ENCODE assay signal across 8 cellular contexts in genomic region chr4:77308843-77309242, GRCh38.
DNase-seq lines count a peak whose midpoint lies in the region; ATAC-seq and TF ChIP-seq lines count a peak whose summit lies in the region.

No MANE protein-coding gene starts in this region.

- H3K9me3 Mint-ChIP-seq in activated naive CD4-positive, alpha-beta T cell treated with anti-CD3 and anti-CD28 coated beads, Interleukin-2, amount 50 U/mL, for 72 hours = no peaks in the 10 kb centered on the region
- no peaks in the 10 kb centered on the region for H3K9me3 Mint-ChIP-seq in activated naive CD4-positive, alpha-beta T cell treated with anti-CD3 and anti-CD28 coated beads, Interleukin-2, amount 10 ng/mL, durations not matched to agents 7 days and 5 days
- peaks cover 2% of the 10 kb centered on the region for H3K9me3 Mint-ChIP-seq in activated B cell treated with CpG ODN at 0.5 μM for 24 hours
- no peaks in the 10 kb centered on the region for H3K9me3 Mint-ChIP-seq in activated CD4-positive, alpha-beta memory T cell treated with anti-CD3 and anti-CD28 coated beads, Interleukin-2, amount 10 ng/mL, durations not matched to agents 7 days and 5 days

- intact Hi-C loops in activated B cell treated with CpG ODN at 0.5 μM for 24 hours (cut with micrococcal nuclease) = loop anchor here (2.0 to 5.0 kb wide), 4 partner anchors 68 to 1130 kb away; no protein-coding TSS in a partner anchor

- peak; percentile 46 to 50 for ATAC-seq in activated naive CD4-positive, alpha-beta T cell treated with anti-CD3 and anti-CD28 coated beads, Interleukin-2, amount 50 U/mL, for 72 hours
- ATAC-seq in activated B cell treated with CpG ODN at 0.5 μM for 24 hours (ENCODE audit: low read depth) (peak; percentile 40), GM21717 (IDR thresholded peaks at IDR 0.05; ENCODE audit: unreplicated experiment) (no peak)

- no peak overlapping the region for H3K4me3 Mint-ChIP-seq in activated naive CD4-positive, alpha-beta T cell treated with anti-CD3 and anti-CD28 coated beads, Interleukin-2, amount 10 ng/mL, durations not matched to agents 7 days and 5 days
- no peak overlapping the region for H3K4me3 Mint-ChIP-seq in activated B cell treated with CpG ODN at 0.5 μM for 24 hours
- H3K4me3 Mint-ChIP-seq in activated CD4-positive, alpha-beta memory T cell treated with anti-CD3 and anti-CD28 coated beads, Interleukin-2, amount 10 ng/mL, durations not matched to agents 7 days and 5 days = no peak overlapping the region

- TF ChIP-seq CTCF in activated B cell treated with CpG ODN at 0.5 μM for 24 hours (IDR thresholded peaks at IDR 0.05) = no peak

- H3K27ac Mint-ChIP-seq in activated naive CD4-positive, alpha-beta T cell treated with anti-CD3 and anti-CD28 coated beads, Interleukin-2, amount 50 U/mL, for 72 hours = no peak overlapping the region
- no peak overlapping the region for H3K27ac Mint-ChIP-seq in activated naive CD4-positive, alpha-beta T cell treated with anti-CD3 and anti-CD28 coated beads, Interleukin-2, amount 10 ng/mL, durations not matched to agents 7 days and 5 days
- H3K27ac Mint-ChIP-seq in activated B cell treated with CpG ODN at 0.5 μM for 24 hours = no peak overlapping the region
- no peak overlapping the region for H3K27ac Mint-ChIP-seq in activated CD4-positive, alpha-beta memory T cell treated with anti-CD3 and anti-CD28 coated beads, Interleukin-2, amount 10 ng/mL, durations not matched to agents 7 days and 5 days

- CTCF ChIA-PET in activated naive CD4-positive, alpha-beta T cell treated with anti-CD3 and anti-CD28 coated beads, Interleukin-2, amount 10 ng/mL, durations not matched to agents 7 days and 5 days (lab: Charles Lee) = interaction anchor here (1.0 to 2.6 kb wide), 4 partner anchors 17 to 264 kb away, joined by 3 to 9 read pairs (median 4); no protein-coding TSS in a partner anchor
- CTCF ChIA-PET in activated B cell treated with CpG ODN at 0.5 μM for 24 hours (lab: Charles Lee) = interaction anchor here (1.1 to 1.6 kb wide), 4 partner anchors 17 to 1129 kb away, joined by 3 to 4 read pairs (median 3); no protein-coding TSS in a partner anchor
- CTCF ChIA-PET in activated CD4-positive, alpha-beta memory T cell treated with anti-CD3 and anti-CD28 coated beads, Interleukin-2, amount 10 ng/mL, durations not matched to agents 7 days and 5 days (lab: Charles Lee) = interaction anchor here (0.6 to 2.0 kb wide), 5 partner anchors 10 to 213 kb away, joined by 3 to 8 read pairs (median 3); no protein-coding TSS in a partner anchor

- H3K27me3 Mint-ChIP-seq in activated naive CD4-positive, alpha-beta T cell treated with anti-CD3 and anti-CD28 coated beads, Interleukin-2, amount 10 ng/mL, durations not matched to agents 7 days and 5 days = peaks cover 5% of the 10 kb centered on the region
- no peaks in the 10 kb centered on the region for H3K27me3 Mint-ChIP-seq in activated B cell treated with CpG ODN at 0.5 μM for 24 hours
- H3K27me3 Mint-ChIP-seq in activated CD4-positive, alpha-beta memory T cell treated with anti-CD3 and anti-CD28 coated beads, Interleukin-2, amount 10 ng/mL, durations not matched to agents 7 days and 5 days = peaks cover 5% of the 10 kb centered on the region

- no peaks in the 10 kb centered on the region for H3K4me1 Mint-ChIP-seq in activated naive CD4-positive, alpha-beta T cell treated with anti-CD3 and anti-CD28 coated beads, Interleukin-2, amount 10 ng/mL, durations not matched to agents 7 days and 5 days
- H3K4me1 Mint-ChIP-seq in activated B cell treated with CpG ODN at 0.5 μM for 24 hours = no peaks in the 10 kb centered on the region
- no peaks in the 10 kb centered on the region for H3K4me1 Mint-ChIP-seq in activated CD4-positive, alpha-beta memory T cell treated with anti-CD3 and anti-CD28 coated beads, Interleukin-2, amount 10 ng/mL, durations not matched to agents 7 days and 5 days

- POLR2A ChIA-PET in activated B cell treated with CpG ODN at 0.5 μM for 24 hours (lab: Charles Lee) = interaction anchor here (0.6 kb wide), 1 partner anchor 58 kb away, joined by 6 read pairs; no protein-coding TSS in a partner anchor
- POLR2A ChIA-PET in activated CD4-positive, alpha-beta memory T cell treated with anti-CD3 and anti-CD28 coated beads, Interleukin-2, amount 10 ng/mL, durations not matched to agents 7 days and 5 days (lab: Charles Lee) = no interaction called here

- no peaks in the 10 kb centered on the region for H3K36me3 Mint-ChIP-seq in activated naive CD4-positive, alpha-beta T cell treated with anti-CD3 and anti-CD28 coated beads, Interleukin-2, amount 50 U/mL, for 72 hours
- H3K36me3 Mint-ChIP-seq in activated naive CD4-positive, alpha-beta T cell treated with anti-CD3 and anti-CD28 coated beads, Interleukin-2, amount 10 ng/mL, durations not matched to agents 7 days and 5 days = no peaks in the 10 kb centered on the region
- H3K36me3 Mint-ChIP-seq in activated B cell treated with CpG ODN at 0.5 μM for 24 hours (ENCODE audit: low read depth) = no peaks in the 10 kb centered on the region
- no peaks in the 10 kb centered on the region for H3K36me3 Mint-ChIP-seq in activated CD4-positive, alpha-beta memory T cell treated with anti-CD3 and anti-CD28 coated beads, Interleukin-2, amount 10 ng/mL, durations not matched to agents 7 days and 5 days (ENCODE audit: low read depth)

- DNase-seq in activated naive CD4-positive, alpha-beta T cell treated with anti-CD3 and anti-CD28 coated beads, Interleukin-2, amount 50 U/mL, for 72 hours (ENCODE audit: low spot score in 2 of 2) = no peak
- no peak for DNase-seq in activated naive CD4-positive, alpha-beta T cell treated with anti-CD3 and anti-CD28 coated beads, Interleukin-2, amount 10 ng/mL, durations not matched to agents 7 days and 5 days
- peak; percentile 43 for DNase-seq in LHCN-M2 (ENCODE audit: low read depth)
- DNase-seq in activated B cell treated with CpG ODN at 0.5 μM for 24 hours = no peak
- DNase-seq in medulla oblongata (ENCODE audit: extremely low spot score) = peak; percentile 30
- no peak for DNase-seq in activated CD4-positive, alpha-beta memory T cell treated with anti-CD3 and anti-CD28 coated beads, Interleukin-2, amount 10 ng/mL, durations not matched to agents 7 days and 5 days
- no peak for DNase-seq in hippocampal formation (lab: John Stamatoyannopoulos, UW)

Comparison
In these comparisons a context has a peak if more than half of its experiments do, and no peak if none do; other contexts are left out.
1. DNase-seq: peak in LHCN-M2 (single experiment) and medulla oblongata (single experiment); none in activated naive CD4-positive, alpha-beta T cell treated with anti-CD3 and anti-CD28 coated beads, Interleukin-2, amount 50 U/mL, for 72 hours (0 of 2), activated naive CD4-positive, alpha-beta T cell treated with anti-CD3 and anti-CD28 coated beads, Interleukin-2, amount 10 ng/mL, durations not matched to agents 7 days and 5 days (single experiment), activated B cell treated with CpG ODN at 0.5 μM for 24 hours (single experiment), activated CD4-positive, alpha-beta memory T cell treated with anti-CD3 and anti-CD28 coated beads, Interleukin-2, amount 10 ng/mL, durations not matched to agents 7 days and 5 days (single experiment) and hippocampal formation (0 of 2).